9 cellular contexts compared by ENCODE assay signal in the genomic region with DNA sequence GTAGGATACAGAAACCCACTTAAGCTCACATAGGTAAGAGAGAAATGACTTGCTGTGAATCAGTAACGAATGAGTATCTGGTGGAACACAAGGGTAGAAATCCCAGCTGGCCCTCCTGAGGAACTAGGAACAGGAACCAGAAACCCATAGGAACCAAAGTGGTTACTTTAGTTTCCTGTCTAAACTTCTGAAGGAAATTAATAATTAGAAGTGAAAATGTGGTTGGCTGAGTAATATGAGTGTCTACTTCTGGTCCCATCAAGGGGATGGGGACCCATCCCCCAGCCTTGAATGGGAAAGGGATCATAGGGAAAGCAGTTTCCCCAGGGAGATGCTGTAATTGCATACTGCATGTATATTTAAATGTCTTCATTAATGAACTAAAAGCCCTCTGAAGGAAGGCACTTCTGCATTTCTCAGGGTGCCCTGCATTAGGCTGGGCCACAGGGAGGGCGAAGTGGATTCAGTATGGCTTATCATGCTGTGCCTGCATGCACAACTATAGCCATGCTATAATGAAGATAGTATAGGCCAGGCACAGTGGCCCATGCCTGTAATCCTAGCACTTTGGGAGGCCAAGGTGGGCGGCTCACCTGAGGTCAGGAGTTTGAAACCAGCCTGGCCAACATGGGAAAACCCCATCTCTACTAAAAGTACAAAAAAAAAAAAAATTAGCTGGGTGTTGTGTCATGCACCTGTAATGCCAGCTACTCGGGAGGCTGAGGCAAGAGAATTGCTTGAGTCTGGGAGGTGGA. TPM values are rescaled to one million over a fixed set of nuclear protein-coding genes. Genes with fewer than 3 reads are reported as not detected.
DNase-seq lines count a peak whose midpoint lies in the region; ATAC-seq, FAIRE-seq and TF ChIP-seq lines count a peak whose summit lies in the region.
"Had no signal": no experiment of that assay in that cellular context is flagged by ENCODE, and none has a peak within 500 bp of the region (broad histone marks: within the 10 kb centered on the region; RNA-seq: fewer than 3 reads in every experiment).

No MANE protein-coding gene starts in this region.

- no peaks in the 10 kb centered on the region for H3K9me1 ChIP-seq in endothelial cell of umbilical vein (replicated peaks; ENCODE audit: control insufficient read depth, extremely low read depth, insufficient read depth, low read length)

- no peaks in the 10 kb centered on the region for H3K27me3 ChIP-seq in endothelial cell of umbilical vein (ENCODE audit: control insufficient read depth in 2 of 2, insufficient read depth in 2 of 2, low read length in 2 of 2)

- no peaks in the 10 kb centered on the region for H3K9me3 ChIP-seq in endothelial cell of umbilical vein (replicated peaks; ENCODE audit: control insufficient read depth, insufficient read depth, low read length)

- dilution Hi-C loops in endothelial cell of umbilical vein (cut with MboI; ENCODE audit: extremely low pct_ligation_motif_present, low sequenced_read_pairs), result no loop called here

- in situ Hi-C loops in GM13977 (cut with MboI; ENCODE audit: low pct_unique_long_range_greater_than_20kb, low sequenced_read_pairs, unreplicated experiment), result no loop called here

- peak overlapping the region; percentile 28 for H3K4me2 ChIP-seq in endothelial cell of umbilical vein (ENCODE audit: insufficient read depth, low read length)

- TF ChIP-seq CTCF in GM13977 (IDR thresholded peaks at IDR 0.05; ENCODE audit: extremely low read depth, insufficient read depth, missing control alignments) (no peak), endothelial cell of umbilical vein (IDR thresholded peaks at IDR 0.05; ENCODE audit: extremely low read depth in 1 of 2, insufficient read depth in 1 of 2, low read depth in 1 of 2, low read length in 2 of 2) (no peak)

- peaks cover 0 to 2% of the 10 kb centered on the region in 2 experiments for H3K36me3 ChIP-seq in endothelial cell of umbilical vein (ENCODE audit: control insufficient read depth in 2 of 2, extremely low read depth in 1 of 2, insufficient read depth in 2 of 2, low read length in 2 of 2)

- POLR2A ChIA-PET in endothelial cell of umbilical vein (lab: Charles Lee), result no interaction called here

- no peak overlapping the region for H3K27ac ChIP-seq in endothelial cell of umbilical vein (ENCODE audit: insufficient read depth, low read depth, low read length)
- H3K27ac ChIP-seq: parathyroid adenoma had no signal

- CTCF ChIA-PET in endothelial cell of umbilical vein (lab: Charles Lee), result interaction anchor here (0.7 to 2.6 kb wide), 4 partner anchors 8 to 74 kb away, joined by 3 to 14 read pairs (median 4); no protein-coding TSS in a partner anchor

- H3K4me3 ChIP-seq in endothelial cell of umbilical vein (replicated peaks in 1 of 3; ENCODE audit: insufficient read depth in 1 of 3, low read depth in 1 of 3, low read length in 3 of 3), result no peak overlapping the region

- intact Hi-C loops in endothelial cell of umbilical vein (cut with micrococcal nuclease), result loop anchor here (5.0 kb wide), 1 partner anchor 73 kb away; no protein-coding TSS in a partner anchor

- H3K9ac ChIP-seq in endothelial cell of umbilical vein (replicated peaks; ENCODE audit: extremely low read depth, insufficient read depth, low read length), result no peak overlapping the region
- H3K9ac ChIP-seq: parathyroid adenoma had no signal

- H3K4me1 ChIP-seq in endothelial cell of umbilical vein (ENCODE audit: control insufficient read depth, extremely low read depth, insufficient read depth, low read length), result peaks cover 29% of the 10 kb centered on the region

- TF ChIP-seq POLR2A in endothelial cell of umbilical vein (IDR thresholded peaks at IDR 0.05; ENCODE audit: low read depth, low read length), result no peak

- DNase-seq in GM13977 (ENCODE audit: low spot score), result peak; percentile 41
- DNase-seq in HK-2 (ENCODE audit: unreplicated experiment), result peak; percentile 21
- DNase-seq in endothelial cell of umbilical vein (ENCODE audit: low read depth, low spot score), result peak; percentile 43
- DNase-seq in NCI-H2029 (lab: John Stamatoyannopoulos, UW), result no peak
- DNase-seq in H4 (ENCODE audit: low spot score), result no peak
- no peak for DNase-seq in putamen (ENCODE audit: low spot score)
- no peak for DNase-seq in SHP77 treated with DMSO at 0.1 percent for 48 hours (lab: John Stamatoyannopoulos, UW)

- no peaks in the 10 kb centered on the region for H4K20me1 ChIP-seq in endothelial cell of umbilical vein (replicated peaks; ENCODE audit: control insufficient read depth, extremely low read depth, insufficient read depth, low read length)

- no peak overlapping the region for H2AFZ ChIP-seq in endothelial cell of umbilical vein (ENCODE audit: low read depth, low read length)
- H2AFZ ChIP-seq: parathyroid adenoma had no signal

- peak; percentile 51 for ATAC-seq in GM21515 (IDR thresholded peaks at IDR 0.05; ENCODE audit: unreplicated experiment)

- H3K79me2 ChIP-seq in endothelial cell of umbilical vein (ENCODE audit: control insufficient read depth, insufficient read depth, low read length), result no peaks in the 10 kb centered on the region
- H3K79me2 ChIP-seq: parathyroid adenoma had no signal

- FAIRE-seq in endothelial cell of umbilical vein (lab: Jason Lieb, UNC), result peak; percentile 63

- no TSS peak for BruUV-seq in endothelial cell of umbilical vein (replicated peaks; lab: Mats Ljungman, UMichigan)

TF ChIP-seq in endothelial cell of umbilical vein, 7 proteins besides CTCF, POLR2A, EP300 and RAD21:
- TF ChIP-seq FOS (IDR thresholded peaks at IDR 0.05; ENCODE audit: borderline replicate concordance, insufficient read depth, low read length) (peak; percentile 68), MYC (IDR thresholded peaks at IDR 0.05; ENCODE audit: low read depth, low read length) (no peak), GATA2 (IDR thresholded peaks at IDR 0.05; ENCODE audit: insufficient read depth, insufficient read length, low read depth, low read length) (peak; percentile 67)

RNA-seq across cellular contexts. Expression of gene CYB5B, which starts 45.6 kb away (rescaled TPM):
- total RNA-seq in endothelial cell of umbilical vein, result 169 and 176 TPM in 2 replicates
- 173 and 175 TPM in 2 replicates for polyA plus RNA-seq in endothelial cell of umbilical vein
- polyA plus RNA-seq in endothelial cell of umbilical vein (2011; cell fraction: cytosol; rRNA removed), result 160 and 192 TPM in 2 replicates
- polyA plus RNA-seq in endothelial cell of umbilical vein (2011; cell fraction: nucleus; rRNA removed), result 92.2 and 94.9 TPM in 2 replicates
- polyA plus RNA-seq in endothelial cell of umbilical vein (2012), result 106 and 126 TPM in 2 replicates
- polyA minus RNA-seq in endothelial cell of umbilical vein, result 230 and 239 TPM in 2 replicates
- polyA minus RNA-seq in endothelial cell of umbilical vein (2011; cell fraction: cytosol; rRNA and poly(A)+ RNA removed), result 45.1 TPM
- 57.8 and 76.4 TPM in 2 replicates for polyA minus RNA-seq in endothelial cell of umbilical vein (2011; cell fraction: nucleus; rRNA and poly(A)+ RNA removed)
- total RNA-seq in H4 (2014; rRNA removed; shearing (Covaris generic)), result 111 and 128 TPM in 2 replicates

Comparison
In these comparisons a context has a peak if more than half of its experiments do, and no peak if none do; other contexts are left out.
1. DNase-seq: peak in GM13977 (single experiment), HK-2 (single experiment) and endothelial cell of umbilical vein (single experiment); none in NCI-H2029 (single experiment), H4 (single experiment), putamen (single experiment) and SHP77 treated with DMSO at 0.1 percent for 48 hours (single experiment).